11 cellular contexts compared by ENCODE assay signal in genomic region chr1:31798433-31799195, GRCh38. TPM values are rescaled to one million over a fixed set of nuclear protein-coding genes. Genes with fewer than 3 reads are reported as not detected.
DNase-seq lines count a peak whose midpoint lies in the region; ATAC-seq and TF ChIP-seq lines count a peak whose summit lies in the region.
"Had no signal": no experiment of that assay in that cellular context is flagged by ENCODE, and none has a peak within 500 bp of the region (broad histone marks: within the 10 kb centered on the region; RNA-seq: fewer than 3 reads in every experiment).

No MANE protein-coding gene starts in this region.

- TF ChIP-seq CTCF in choroid plexus epithelial cell (conservative IDR thresholded peaks at IDR 0.05; ENCODE audit: low read depth, low read length): no peak
- no peak for TF ChIP-seq CTCF in osteocyte (IDR thresholded peaks at IDR 0.05)
- TF ChIP-seq CTCF in gastrocnemius medialis (IDR thresholded peaks at IDR 0.05 in 4 of 5, conservative IDR thresholded peaks at IDR 0.05 in 1 of 5): no peak
- no peak for TF ChIP-seq CTCF in endothelial cell (IDR thresholded peaks at IDR 0.05; ENCODE audit: unreplicated experiment)

- ATAC-seq in gastrocnemius medialis: no peak

- peak overlapping the region; percentile 10 for H3K4me3 Mint-ChIP-seq in osteocyte (ENCODE audit: unreplicated experiment)
- no peak overlapping the region for H3K4me3 Mint-ChIP-seq in endothelial cell (ENCODE audit: unreplicated experiment)

- H3K27ac ChIP-seq in gastrocnemius medialis: no peak overlapping the region
- H3K27ac ChIP-seq: vagina had no signal

- H3K27ac Mint-ChIP-seq in osteocyte (ENCODE audit: unreplicated experiment) (peak overlapping the region; percentile 27), endothelial cell (ENCODE audit: unreplicated experiment) (no peak overlapping the region)

- H3K36me3 Mint-ChIP-seq in osteocyte (ENCODE audit: unreplicated experiment) (no peaks in the 10 kb centered on the region), endothelial cell (ENCODE audit: low read depth, unreplicated experiment) (no peaks in the 10 kb centered on the region)
- H3K36me3 Mint-ChIP-seq: naive B cell had no signal

- no peaks in the 10 kb centered on the region for H3K4me1 ChIP-seq in gastrocnemius medialis

- H3K36me3 ChIP-seq in gastrocnemius medialis: no peaks in the 10 kb centered on the region
- H3K36me3 ChIP-seq: breast epithelium, vagina had no signal

- intact Hi-C loops in gastrocnemius medialis (cut with DNase I; ENCODE audit: low total_unique reads): no loop called here

- H3K4me1 Mint-ChIP-seq in osteocyte (ENCODE audit: unreplicated experiment) (peaks cover 32% of the 10 kb centered on the region), endothelial cell (ENCODE audit: unreplicated experiment) (peaks cover 11% of the 10 kb centered on the region)

- H3K9me3 ChIP-seq in gastrocnemius medialis: no peaks in the 10 kb centered on the region
- H3K9me3 ChIP-seq: breast epithelium, vagina had no signal

- H3K27me3 Mint-ChIP-seq in osteocyte (ENCODE audit: unreplicated experiment) (peaks cover 2% of the 10 kb centered on the region), endothelial cell (ENCODE audit: unreplicated experiment) (peaks cover 4% of the 10 kb centered on the region)

- no peaks in the 10 kb centered on the region for H3K9me3 Mint-ChIP-seq in osteocyte (ENCODE audit: unreplicated experiment)
- no peaks in the 10 kb centered on the region for H3K9me3 Mint-ChIP-seq in endothelial cell (ENCODE audit: unreplicated experiment)
- H3K9me3 Mint-ChIP-seq: naive B cell had no signal

- peak overlapping the region; percentile 45 for H3K4me3 ChIP-seq in choroid plexus epithelial cell (ENCODE audit: low read depth, low read length)
- no peak overlapping the region for H3K4me3 ChIP-seq in gastrocnemius medialis
- H3K4me3 ChIP-seq: breast epithelium, vagina had no signal

- peak; percentile 95 for DNase-seq in Daoy (ENCODE audit: low read depth)
- DNase-seq in M059J (ENCODE audit: low read depth): peak; percentile 95
- peak; percentile 73 for DNase-seq in choroid plexus epithelial cell (ENCODE audit: low read depth)
- no peak for DNase-seq in osteocyte (ENCODE audit: extremely low spot score, unreplicated experiment)
- no peak for DNase-seq in middle frontal gyrus (ENCODE audit: extremely low spot score, low spot score)
- DNase-seq in gastrocnemius medialis: no peak
- DNase-seq in GF-D8 (lab: John Stamatoyannopoulos, UW): no peak
- no peak for DNase-seq in endothelial cell (ENCODE audit: low spot score)
- DNase-seq: naive B cell had no signal

- peaks cover 6 to 20% (median 8%) of the 10 kb centered on the region in 3 donors for H3K27me3 ChIP-seq in gastrocnemius medialis
- H3K27me3 ChIP-seq: breast epithelium, vagina had no signal

- in situ Hi-C loops in gastrocnemius medialis (cut with MboI; ENCODE audit: low sequenced_read_pairs in 4 of 4): loop anchor here in 2 of 4 donors (25.0 kb wide), 1 partner anchor 236 kb away; no protein-coding TSS in a partner anchor

- TF ChIP-seq POLR2A in gastrocnemius medialis (IDR thresholded peaks at IDR 0.05): no peak

RNA-seq across cellular contexts. Expression of gene SPOCD1, which starts 17.2 kb away (rescaled TPM):
- 86.6 and 92.7 TPM in 2 replicates for total RNA-seq in Daoy (2014; rRNA removed; shearing (Covaris generic))
- total RNA-seq in M059J (2014; rRNA removed; shearing (Covaris generic)): 33.0 and 52.0 TPM in 2 replicates
- total RNA-seq in osteocyte (0.44 and 0.67 TPM in 2 replicates), gastrocnemius medialis (not detected), endothelial cell (ENCODE audit: unreplicated experiment) (1.5 TPM)

RNA-seq across cellular contexts. Expression of gene ADGRB2, which starts 34.5 kb away (rescaled TPM):
- 4.7 and 9.4 TPM in 2 replicates for total RNA-seq in Daoy (2014; rRNA removed; shearing (Covaris generic))
- 8.3 and 16.7 TPM in 2 replicates for total RNA-seq in M059J (2014; rRNA removed; shearing (Covaris generic))
- 8.2 and 8.4 TPM in 2 replicates for total RNA-seq in osteocyte
- 1 to 10 TPM in 3 of 4 donors, not detected in 1; 1.1 to 2.2 (median 1.7) TPM for total RNA-seq in gastrocnemius medialis
- total RNA-seq in endothelial cell (ENCODE audit: unreplicated experiment): 0.44 TPM

Comparison
In these comparisons a context has a peak if more than half of its experiments do, and no peak if none do; other contexts are left out.
1. DNase-seq: peak in Daoy (single experiment), M059J (single experiment) and choroid plexus epithelial cell (single experiment); none in osteocyte (single experiment), middle frontal gyrus (single experiment), gastrocnemius medialis (0 of 2), GF-D8 (single experiment) and endothelial cell (single experiment).
2. RNA of gene SPOCD1, which starts 17.2 kb away (total RNA-seq): 86.6 to 92.7 TPM in Daoy and 33.0 to 52.0 TPM in M059J; 1.5 TPM in endothelial cell (single experiment), 0.44 to 0.67 TPM in osteocyte and not detected in gastrocnemius medialis; every median in the first group is over 10 times any median in the second.